Comparison of ENCODE assay signal across 1 cellular context in genomic region chr6:116419069-116419468, GRCh38.
TF ChIP-seq lines count a peak whose summit lies in the region.

No MANE protein-coding gene starts in this region.

TF ChIP-seq in IMR-90, 13 proteins besides CTCF, POLR2A, EP300 and RAD21:
- TF ChIP-seq CHD1 (IDR thresholded peaks at IDR 0.05; ENCODE audit: low read depth, low read length): no peak
- TF ChIP-seq SMC3 (IDR thresholded peaks at IDR 0.05; ENCODE audit: low read depth, low read length): no peak
- no peak for TF ChIP-seq RCOR1 (IDR thresholded peaks at IDR 0.05; ENCODE audit: insufficient replicate concordance, low read length)
- TF ChIP-seq MAZ (IDR thresholded peaks at IDR 0.05; ENCODE audit: borderline replicate concordance, low read depth, low read length): no peak
- TF ChIP-seq MXI1 (IDR thresholded peaks at IDR 0.05; ENCODE audit: borderline replicate concordance, low read depth, low read length): no peak
- no peak for TF ChIP-seq ELK1 (IDR thresholded peaks at IDR 0.05; ENCODE audit: borderline replicate concordance, low read depth, low read length)
- no peak for TF ChIP-seq CEBPB (IDR thresholded peaks at IDR 0.05; ENCODE audit: low read depth, low read length)
- no peak for TF ChIP-seq USF2 (IDR thresholded peaks at IDR 0.05; ENCODE audit: low read depth, low read length)
- TF ChIP-seq FOS (IDR thresholded peaks at IDR 0.05; ENCODE audit: low read depth, low read length): no peak
